In the genomic region with DNA sequence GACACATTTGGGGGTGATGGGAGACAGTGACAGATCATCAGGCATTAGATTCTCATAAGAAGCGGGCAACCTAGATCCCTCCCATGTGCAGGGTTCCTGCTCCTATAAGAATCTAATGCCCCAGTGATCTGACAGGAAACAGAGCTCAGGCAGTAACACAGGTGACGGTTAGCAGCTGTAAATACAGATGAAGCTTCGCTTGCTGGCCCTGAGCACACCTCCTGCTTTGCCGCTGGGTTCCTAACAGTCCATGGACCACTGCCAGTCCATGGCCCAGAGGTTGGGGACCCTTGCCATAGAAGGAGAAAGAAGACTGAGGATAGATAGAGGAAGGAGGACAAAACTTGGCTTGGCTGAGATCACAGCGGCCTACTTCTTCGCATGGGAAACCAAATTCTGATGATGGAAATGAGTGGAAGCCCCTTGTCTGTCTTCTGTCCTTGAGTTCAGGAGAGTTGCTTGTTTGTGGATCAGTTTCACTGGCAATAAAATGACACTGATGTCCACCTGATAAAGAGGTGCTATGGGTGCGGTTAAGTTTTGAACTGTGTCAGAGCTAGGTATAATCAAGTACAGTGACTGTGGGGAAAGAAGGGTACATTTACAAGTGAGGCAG, we compare ENCODE assay signal across 11 cellular contexts.
DNase-seq lines count a peak whose midpoint lies in the region; ATAC-seq and TF ChIP-seq lines count a peak whose summit lies in the region.
"Had no signal": no experiment of that assay in that cellular context is flagged by ENCODE, and none has a peak within 500 bp of the region (broad histone marks: within the 10 kb centered on the region; RNA-seq: fewer than 3 reads in every experiment).

No MANE protein-coding gene starts in this region.

- H4K20me1 ChIP-seq in OCI-LY3 (ENCODE audit: insufficient read depth, low read length), result peaks cover 22% of the 10 kb centered on the region

- peak; percentile 34 for ATAC-seq in GM21723 (IDR thresholded peaks at IDR 0.05; ENCODE audit: unreplicated experiment)

- no peaks in the 10 kb centered on the region for H3K27me3 ChIP-seq in OCI-LY3 (ENCODE audit: low read depth, low read length)
- H3K27me3 ChIP-seq in neutrophil, result no peaks in the 10 kb centered on the region
- H3K27me3 ChIP-seq: SJSA1 had no signal

- DNase-seq in DMS53 (lab: John Stamatoyannopoulos, UW) (peak; percentile 7), DMS53 treated with DMSO at 0.1 percent for 48 hours (lab: John Stamatoyannopoulos, UW; ENCODE audit: unreplicated experiment) (no peak), AML-193 (lab: John Stamatoyannopoulos, UW) (no peak), DMS 273 treated with DMSO at 0.1 percent for 48 hours (lab: John Stamatoyannopoulos, UW) (no peak), NOMO-1 (lab: John Stamatoyannopoulos, UW; ENCODE audit: unreplicated experiment in 2 of 2) (no peak)
- DNase-seq: amniotic stem cell had no signal

- H3K4me1 ChIP-seq in OCI-LY3 (ENCODE audit: low read length) (peaks cover 64% of the 10 kb centered on the region), neutrophil (ENCODE audit: control insufficient read depth in 1 of 2, insufficient read depth in 1 of 2, low read depth in 1 of 2, low read length in 1 of 2) (peaks cover 67 to 70% of the 10 kb centered on the region in 2 experiments)
- H3K4me1 ChIP-seq: prostate gland had no signal

- peak overlapping the region; percentile 96 for H3K4me3 ChIP-seq in OCI-LY3 (ENCODE audit: low read length)
- peak overlapping the region; percentile 3 to 78 for H3K4me3 ChIP-seq in neutrophil (ENCODE audit: low read depth in 1 of 2, low read length in 1 of 2)
- H3K4me3 ChIP-seq: prostate gland, SJSA1 had no signal

- peak overlapping the region; percentile 98 for H3K9ac ChIP-seq in OCI-LY3 (ENCODE audit: low read length)

- H3K4me2 ChIP-seq in OCI-LY3 (ENCODE audit: low read length), result peak overlapping the region; percentile 86

- no peak for TF ChIP-seq CTCF in OCI-LY3 (IDR thresholded peaks at IDR 0.05; ENCODE audit: low read depth, low read length)
- TF ChIP-seq CTCF in neutrophil (IDR thresholded peaks at IDR 0.05), result no peak

- peak overlapping the region; percentile 33; the same call in 1 of the 2 replicates for H2AFZ ChIP-seq in OCI-LY3 (ENCODE audit: low read depth, low read length)

- H3K79me2 ChIP-seq in OCI-LY3 (ENCODE audit: low read length), result peaks cover 45% of the 10 kb centered on the region

- H3K36me3 ChIP-seq in OCI-LY3 (replicated peaks; ENCODE audit: low read depth, low read length), result peaks cover 26% of the 10 kb centered on the region
- no peaks in the 10 kb centered on the region for H3K36me3 ChIP-seq in neutrophil
- H3K36me3 ChIP-seq: prostate gland had no signal

- H3K9me3 ChIP-seq in OCI-LY3 (ENCODE audit: insufficient read depth, low read length) (no peaks in the 10 kb centered on the region; the same call in 1 of the 2 replicates), neutrophil (no peaks in the 10 kb centered on the region)
- H3K9me3 ChIP-seq: prostate gland, SJSA1 had no signal

- H3K27ac ChIP-seq in OCI-LY3 (ENCODE audit: low read length) (peak overlapping the region; percentile 93), neutrophil (peak overlapping the region; percentile 90)
- H3K27ac ChIP-seq: prostate gland, SJSA1 had no signal
